ENCODE assay signal across 22 cellular contexts in the genomic region with DNA sequence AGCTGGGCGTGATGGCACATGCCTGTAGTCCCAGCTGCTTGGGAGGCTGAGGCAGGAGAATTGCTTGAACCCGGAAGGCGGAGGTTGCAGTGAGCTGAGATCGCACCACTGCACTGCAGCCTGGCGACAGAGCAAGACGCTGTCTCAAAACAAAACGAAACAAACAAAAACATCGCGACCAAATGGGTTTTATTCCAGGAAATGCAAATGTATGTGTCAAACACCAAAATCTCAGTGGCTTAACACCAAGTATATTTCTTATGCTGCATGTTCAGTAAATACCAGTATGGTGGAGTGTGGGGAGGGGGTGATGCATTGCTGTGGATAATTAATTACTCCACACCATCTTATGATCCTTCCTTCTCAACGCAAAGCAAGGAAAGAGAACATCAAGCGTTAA. TPM values are rescaled to one million over a fixed set of nuclear protein-coding genes. Genes with fewer than 3 reads are reported as not detected.
DNase-seq lines count a peak whose midpoint lies in the region; ATAC-seq and TF ChIP-seq lines count a peak whose summit lies in the region.
"Had no signal": no experiment of that assay in that cellular context is flagged by ENCODE, and none has a peak within 500 bp of the region (broad histone marks: within the 10 kb centered on the region; RNA-seq: fewer than 3 reads in every experiment).

No MANE protein-coding gene starts in this region.

- no peak for TF ChIP-seq CTCF in activated CD8-positive, alpha-beta T cell treated with anti-CD3 and anti-CD28 coated beads for 36 hours (IDR thresholded peaks at IDR 0.05)

- H3K27ac Mint-ChIP-seq in activated CD8-positive, alpha-beta T cell treated with anti-CD3 and anti-CD28 coated beads for 36 hours = no peak overlapping the region
- H3K27ac Mint-ChIP-seq in activated CD8-positive, alpha-beta T cell treated with anti-CD3 and anti-CD28 coated beads, Interleukin-2, amount 10 ng/mL, durations not matched to agents 7 days and 5 days = no peak overlapping the region
- peak overlapping the region; percentile 39 to 85 (median 81) for H3K27ac Mint-ChIP-seq in IgD-negative memory B cell
- peak overlapping the region; percentile 92 for H3K27ac Mint-ChIP-seq in central memory CD8-positive, alpha-beta T cell (ENCODE audit: low read depth)
- H3K27ac Mint-ChIP-seq in stimulated activated effector memory CD8-positive, alpha-beta T cell treated with anti-CD3 and anti-CD28 coated beads, Interleukin-12 subunit alpha, Interleukin-12 subunit beta, amount 100 ng/mL, for 72 hours = peak overlapping the region; percentile 76
- H3K27ac Mint-ChIP-seq in activated naive CD8-positive, alpha-beta T cell treated with anti-CD3 and anti-CD28 coated beads, Interleukin-2, amount 50 U/mL, for 24 hours = no peak overlapping the region
- H3K27ac Mint-ChIP-seq: GM23338 had no signal

- CTCF ChIA-PET in activated CD8-positive, alpha-beta T cell treated with anti-CD3 and anti-CD28 coated beads for 36 hours (lab: Charles Lee) = no interaction called here
- CTCF ChIA-PET in activated CD8-positive, alpha-beta T cell treated with anti-CD3 and anti-CD28 coated beads, Interleukin-2, amount 10 ng/mL, durations not matched to agents 7 days and 5 days (lab: Charles Lee) = no interaction called here

- no peak overlapping the region for H3K4me3 Mint-ChIP-seq in activated CD8-positive, alpha-beta T cell treated with anti-CD3 and anti-CD28 coated beads for 36 hours
- H3K4me3 Mint-ChIP-seq in activated CD8-positive, alpha-beta T cell treated with anti-CD3 and anti-CD28 coated beads, Interleukin-2, amount 10 ng/mL, durations not matched to agents 7 days and 5 days = no peak overlapping the region
- H3K4me3 Mint-ChIP-seq in IgD-negative memory B cell = peak overlapping the region in 3 of 4 donors; percentile 50 to 86 (median 68)
- peak overlapping the region; percentile 67 for H3K4me3 Mint-ChIP-seq in central memory CD8-positive, alpha-beta T cell
- H3K4me3 Mint-ChIP-seq in stimulated activated effector memory CD8-positive, alpha-beta T cell treated with anti-CD3 and anti-CD28 coated beads, Interleukin-12 subunit alpha, Interleukin-12 subunit beta, amount 100 ng/mL, for 72 hours = peak overlapping the region; percentile 39
- H3K4me3 Mint-ChIP-seq in activated naive CD8-positive, alpha-beta T cell treated with anti-CD3 and anti-CD28 coated beads, Interleukin-2, amount 50 U/mL, for 24 hours = no peak overlapping the region
- H3K4me3 Mint-ChIP-seq: GM23338 had no signal

- ATAC-seq in activated CD8-positive, alpha-beta T cell treated with anti-CD3 and anti-CD28 coated beads for 36 hours = peak; percentile 27
- ATAC-seq in activated CD8-positive, alpha-beta T cell treated with anti-CD3 and anti-CD28 coated beads, Interleukin-2, amount 10 ng/mL, durations not matched to agents 7 days and 5 days = no peak
- ATAC-seq in central memory CD8-positive, alpha-beta T cell (replicated peaks; ENCODE audit: extremely low read depth, poor library complexity, severe bottlenecking) = peak; percentile 89
- ATAC-seq in stimulated activated effector memory CD8-positive, alpha-beta T cell treated with anti-CD3 and anti-CD28 coated beads, Interleukin-12 subunit alpha, Interleukin-12 subunit beta, amount 100 ng/mL, for 72 hours = peak; percentile 84
- no peak for ATAC-seq in activated naive CD8-positive, alpha-beta T cell treated with anti-CD3 and anti-CD28 coated beads, Interleukin-2, amount 50 U/mL, for 24 hours
- ATAC-seq: GM23338, HepG2, Panc1 had no signal

- no peaks in the 10 kb centered on the region for H3K27me3 Mint-ChIP-seq in activated CD8-positive, alpha-beta T cell treated with anti-CD3 and anti-CD28 coated beads for 36 hours
- H3K27me3 Mint-ChIP-seq in activated CD8-positive, alpha-beta T cell treated with anti-CD3 and anti-CD28 coated beads, Interleukin-2, amount 10 ng/mL, durations not matched to agents 7 days and 5 days (ENCODE audit: low read depth) = no peaks in the 10 kb centered on the region
- H3K27me3 Mint-ChIP-seq in IgD-negative memory B cell = no peaks in the 10 kb centered on the region
- no peaks in the 10 kb centered on the region for H3K27me3 Mint-ChIP-seq in central memory CD8-positive, alpha-beta T cell
- no peaks in the 10 kb centered on the region for H3K27me3 Mint-ChIP-seq in activated naive CD8-positive, alpha-beta T cell treated with anti-CD3 and anti-CD28 coated beads, Interleukin-2, amount 50 U/mL, for 24 hours

- H3K36me3 Mint-ChIP-seq in activated CD8-positive, alpha-beta T cell treated with anti-CD3 and anti-CD28 coated beads for 36 hours (ENCODE audit: low read depth) = peaks cover 28% of the 10 kb centered on the region
- peaks cover 33% of the 10 kb centered on the region for H3K36me3 Mint-ChIP-seq in activated CD8-positive, alpha-beta T cell treated with anti-CD3 and anti-CD28 coated beads, Interleukin-2, amount 10 ng/mL, durations not matched to agents 7 days and 5 days (ENCODE audit: low read depth)
- peaks cover 23% of the 10 kb centered on the region for H3K36me3 Mint-ChIP-seq in IgD-negative memory B cell
- peaks cover 13% of the 10 kb centered on the region for H3K36me3 Mint-ChIP-seq in central memory CD8-positive, alpha-beta T cell (ENCODE audit: insufficient read depth)
- peaks cover 44% of the 10 kb centered on the region for H3K36me3 Mint-ChIP-seq in stimulated activated effector memory CD8-positive, alpha-beta T cell treated with anti-CD3 and anti-CD28 coated beads, Interleukin-12 subunit alpha, Interleukin-12 subunit beta, amount 100 ng/mL, for 72 hours
- H3K36me3 Mint-ChIP-seq in activated naive CD8-positive, alpha-beta T cell treated with anti-CD3 and anti-CD28 coated beads, Interleukin-2, amount 50 U/mL, for 24 hours (ENCODE audit: low read depth) = peaks cover 35% of the 10 kb centered on the region

- no peak for DNase-seq in activated CD8-positive, alpha-beta T cell treated with anti-CD3 and anti-CD28 coated beads for 36 hours
- DNase-seq in activated CD8-positive, alpha-beta T cell treated with anti-CD3 and anti-CD28 coated beads, Interleukin-2, amount 10 ng/mL, durations not matched to agents 7 days and 5 days = no peak
- DNase-seq in central memory CD8-positive, alpha-beta T cell (ENCODE audit: low spot score in 2 of 2) = peak in 1 of 2 donors; percentile 44
- DNase-seq in stimulated activated effector memory CD8-positive, alpha-beta T cell treated with anti-CD3 and anti-CD28 coated beads, Interleukin-12 subunit alpha, Interleukin-12 subunit beta, amount 100 ng/mL, for 72 hours (ENCODE audit: low spot score in 2 of 2) = peak in 1 of 2 donors; percentile 58
- DNase-seq in activated naive CD8-positive, alpha-beta T cell treated with anti-CD3 and anti-CD28 coated beads, Interleukin-2, amount 50 U/mL, for 24 hours = no peak
- DNase-seq in DMS 273 (lab: John Stamatoyannopoulos, UW; ENCODE audit: unreplicated experiment) (no peak), cardiac septum (ENCODE audit: low spot score) (no peak)
- DNase-seq: EL, GF-D8, KBM-7, NCI-H1105, NCI-H146, NCI-H2029 treated with DMSO at 0.1 percent for 48 hours, NCI-H226, NCI-H524 treated with DMSO at 0.1 percent for 48 hours, NCI-H82, SIG-M5, SK-N-SH had no signal

- intact Hi-C loops in activated CD8-positive, alpha-beta T cell treated with anti-CD3 and anti-CD28 coated beads for 36 hours (cut with micrococcal nuclease) = no loop called here
- intact Hi-C loops in cardiac septum (cut with DNase I) = no loop called here

- POLR2A ChIA-PET in activated CD8-positive, alpha-beta T cell treated with anti-CD3 and anti-CD28 coated beads for 36 hours (lab: Charles Lee) = no interaction called here
- POLR2A ChIA-PET in activated CD8-positive, alpha-beta T cell treated with anti-CD3 and anti-CD28 coated beads, Interleukin-2, amount 10 ng/mL, durations not matched to agents 7 days and 5 days (lab: Charles Lee) = interaction anchor here (1.0 kb wide), 1 partner anchor 11 kb away, joined by 3 read pairs; no protein-coding TSS in a partner anchor

- H3K4me1 Mint-ChIP-seq in activated CD8-positive, alpha-beta T cell treated with anti-CD3 and anti-CD28 coated beads for 36 hours (ENCODE audit: low read depth) = peaks cover 7% of the 10 kb centered on the region
- H3K4me1 Mint-ChIP-seq in activated CD8-positive, alpha-beta T cell treated with anti-CD3 and anti-CD28 coated beads, Interleukin-2, amount 10 ng/mL, durations not matched to agents 7 days and 5 days (ENCODE audit: low read depth) = no peaks in the 10 kb centered on the region
- H3K4me1 Mint-ChIP-seq in IgD-negative memory B cell = peaks cover 0 to 12% (median 7%) of the 10 kb centered on the region in 3 donors
- H3K4me1 Mint-ChIP-seq in central memory CD8-positive, alpha-beta T cell = peaks cover 8% of the 10 kb centered on the region
- H3K4me1 Mint-ChIP-seq in stimulated activated effector memory CD8-positive, alpha-beta T cell treated with anti-CD3 and anti-CD28 coated beads, Interleukin-12 subunit alpha, Interleukin-12 subunit beta, amount 100 ng/mL, for 72 hours = peaks cover 8% of the 10 kb centered on the region
- H3K4me1 Mint-ChIP-seq in activated naive CD8-positive, alpha-beta T cell treated with anti-CD3 and anti-CD28 coated beads, Interleukin-2, amount 50 U/mL, for 24 hours = peaks cover 14% of the 10 kb centered on the region

- peaks cover 7% of the 10 kb centered on the region for H3K9me3 Mint-ChIP-seq in activated CD8-positive, alpha-beta T cell treated with anti-CD3 and anti-CD28 coated beads for 36 hours
- peaks cover 8% of the 10 kb centered on the region for H3K9me3 Mint-ChIP-seq in activated CD8-positive, alpha-beta T cell treated with anti-CD3 and anti-CD28 coated beads, Interleukin-2, amount 10 ng/mL, durations not matched to agents 7 days and 5 days (ENCODE audit: insufficient read depth)
- H3K9me3 Mint-ChIP-seq in IgD-negative memory B cell = peaks cover 3 to 10% (median 8%) of the 10 kb centered on the region in 3 donors
- peaks cover 8% of the 10 kb centered on the region for H3K9me3 Mint-ChIP-seq in central memory CD8-positive, alpha-beta T cell
- peaks cover 7% of the 10 kb centered on the region for H3K9me3 Mint-ChIP-seq in stimulated activated effector memory CD8-positive, alpha-beta T cell treated with anti-CD3 and anti-CD28 coated beads, Interleukin-12 subunit alpha, Interleukin-12 subunit beta, amount 100 ng/mL, for 72 hours
- H3K9me3 Mint-ChIP-seq in activated naive CD8-positive, alpha-beta T cell treated with anti-CD3 and anti-CD28 coated beads, Interleukin-2, amount 50 U/mL, for 24 hours = peaks cover 10% of the 10 kb centered on the region

RNA-seq across cellular contexts. Expression of gene ACTR5, which starts 28.1 kb away (rescaled TPM):
- total RNA-seq in activated CD8-positive, alpha-beta T cell treated with anti-CD3 and anti-CD28 coated beads for 36 hours = 1 to 10 TPM; 7.1 to 7.4 TPM
- 1 to 10 TPM; 8.4 to 9.2 TPM for total RNA-seq in activated CD8-positive, alpha-beta T cell treated with anti-CD3 and anti-CD28 coated beads, Interleukin-2, amount 10 ng/mL, durations not matched to agents 7 days and 5 days
- 12.5 TPM for polyA plus RNA-seq in IgD-negative memory B cell
- total RNA-seq in cardiac septum = 3.0 TPM

RNA-seq across cellular contexts. Expression of gene PPP1R16B, which starts 29.1 kb away (rescaled TPM):
- total RNA-seq in activated CD8-positive, alpha-beta T cell treated with anti-CD3 and anti-CD28 coated beads for 36 hours = 10 to 100 TPM; 74.9 to 81.4 TPM
- 10 to 100 TPM; 63.4 to 65.1 TPM for total RNA-seq in activated CD8-positive, alpha-beta T cell treated with anti-CD3 and anti-CD28 coated beads, Interleukin-2, amount 10 ng/mL, durations not matched to agents 7 days and 5 days
- polyA plus RNA-seq in IgD-negative memory B cell = 68.0 TPM
- 1.7 TPM for total RNA-seq in cardiac septum

RNA-seq across cellular contexts. Expression of gene SLC32A1, which starts 52.1 kb away (rescaled TPM):
- total RNA-seq in activated CD8-positive, alpha-beta T cell treated with anti-CD3 and anti-CD28 coated beads for 36 hours = not detected
- not detected for total RNA-seq in activated CD8-positive, alpha-beta T cell treated with anti-CD3 and anti-CD28 coated beads, Interleukin-2, amount 10 ng/mL, durations not matched to agents 7 days and 5 days
- polyA plus RNA-seq in IgD-negative memory B cell = not detected
- not detected for total RNA-seq in cardiac septum
- total RNA-seq: HepG2 had no signal
- polyA plus RNA-seq: GM23338, HepG2, SK-N-SH had no signal

Comparison
In these comparisons a context has a peak if more than half of its experiments do, and no peak if none do; other contexts are left out.
1. ATAC-seq: peak in activated CD8-positive, alpha-beta T cell treated with anti-CD3 and anti-CD28 coated beads for 36 hours (single experiment), central memory CD8-positive, alpha-beta T cell (single experiment) and stimulated activated effector memory CD8-positive, alpha-beta T cell treated with anti-CD3 and anti-CD28 coated beads, Interleukin-12 subunit alpha, Interleukin-12 subunit beta, amount 100 ng/mL, for 72 hours (single experiment); none in activated CD8-positive, alpha-beta T cell treated with anti-CD3 and anti-CD28 coated beads, Interleukin-2, amount 10 ng/mL, durations not matched to agents 7 days and 5 days (single experiment) and activated naive CD8-positive, alpha-beta T cell treated with anti-CD3 and anti-CD28 coated beads, Interleukin-2, amount 50 U/mL, for 24 hours (single experiment).
2. H3K27ac Mint-ChIP-seq: peak in IgD-negative memory B cell (3 of 3), central memory CD8-positive, alpha-beta T cell (single experiment) and stimulated activated effector memory CD8-positive, alpha-beta T cell treated with anti-CD3 and anti-CD28 coated beads, Interleukin-12 subunit alpha, Interleukin-12 subunit beta, amount 100 ng/mL, for 72 hours (single experiment); none in activated CD8-positive, alpha-beta T cell treated with anti-CD3 and anti-CD28 coated beads for 36 hours (single experiment), activated CD8-positive, alpha-beta T cell treated with anti-CD3 and anti-CD28 coated beads, Interleukin-2, amount 10 ng/mL, durations not matched to agents 7 days and 5 days (single experiment) and activated naive CD8-positive, alpha-beta T cell treated with anti-CD3 and anti-CD28 coated beads, Interleukin-2, amount 50 U/mL, for 24 hours (single experiment).
3. H3K4me3 Mint-ChIP-seq: peak in IgD-negative memory B cell (3 of 4), central memory CD8-positive, alpha-beta T cell (single experiment) and stimulated activated effector memory CD8-positive, alpha-beta T cell treated with anti-CD3 and anti-CD28 coated beads, Interleukin-12 subunit alpha, Interleukin-12 subunit beta, amount 100 ng/mL, for 72 hours (single experiment); none in activated CD8-positive, alpha-beta T cell treated with anti-CD3 and anti-CD28 coated beads for 36 hours (single experiment), activated CD8-positive, alpha-beta T cell treated with anti-CD3 and anti-CD28 coated beads, Interleukin-2, amount 10 ng/mL, durations not matched to agents 7 days and 5 days (single experiment) and activated naive CD8-positive, alpha-beta T cell treated with anti-CD3 and anti-CD28 coated beads, Interleukin-2, amount 50 U/mL, for 24 hours (single experiment).
4. RNA of gene PPP1R16B, which starts 29.1 kb away (total RNA-seq): 74.9 to 81.4 TPM in activated CD8-positive, alpha-beta T cell treated with anti-CD3 and anti-CD28 coated beads for 36 hours and 63.4 to 65.1 TPM in activated CD8-positive, alpha-beta T cell treated with anti-CD3 and anti-CD28 coated beads, Interleukin-2, amount 10 ng/mL, durations not matched to agents 7 days and 5 days; 1.7 TPM in cardiac septum (single experiment); every median in the first group is over 10 times any median in the second.